ENCODE assay signal across 1 cellular context in genomic region chr11:27506200-27507182, GRCh38.
TF ChIP-seq lines count a peak whose summit lies in the region.

A gene with protein sequence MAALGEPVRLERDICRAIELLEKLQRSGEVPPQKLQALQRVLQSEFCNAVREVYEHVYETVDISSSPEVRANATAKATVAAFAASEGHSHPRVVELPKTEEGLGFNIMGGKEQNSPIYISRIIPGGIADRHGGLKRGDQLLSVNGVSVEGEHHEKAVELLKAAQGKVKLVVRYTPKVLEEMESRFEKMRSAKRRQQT (minus strand): TSS chr11:27506769. CDS start chr11:27506752, 17 bp downstream.

TF ChIP-seq in HepG2, 621 proteins besides CTCF, POLR2A, EP300 and RAD21 (continued from another document and continues in another):
- TF ChIP-seq ZNF275 (CRISPR knock-in tag; IDR thresholded peaks at IDR 0.05; ENCODE audit: borderline replicate concordance) (0 out of 2 replicates have a peak, but pooled peaks have one; percentile 23), ZNF318 (CRISPR knock-in tag; IDR thresholded peaks at IDR 0.05) (0 out of 2 replicates have a peak, but pooled peaks have one; percentile 50), ZNF432 (CRISPR knock-in tag; IDR thresholded peaks at IDR 0.05; ENCODE audit: borderline replicate concordance) (no peak), ZNF724P (CRISPR knock-in tag; IDR thresholded peaks at IDR 0.05; ENCODE audit: borderline replicate concordance) (0 out of 2 replicates have a peak, but pooled peaks have one; percentile 22), PRMT3 (CRISPR knock-in tag; IDR thresholded peaks at IDR 0.05; ENCODE audit: borderline replicate concordance, low read depth) (peak; percentile 33; the same call in 1 of the 2 replicates), IRF2 (CRISPR knock-in tag; IDR thresholded peaks at IDR 0.05) (no peak), FOXJ3 (CRISPR knock-in tag; IDR thresholded peaks at IDR 0.05; ENCODE audit: borderline replicate concordance) (no peak), KDM5B (CRISPR knock-in tag; IDR thresholded peaks at IDR 0.05; ENCODE audit: borderline replicate concordance) (peak; percentile 55; the same call in 1 of the 2 replicates), ZNF503 (CRISPR knock-in tag; IDR thresholded peaks at IDR 0.05) (no peak), ZIK1 (CRISPR knock-in tag; IDR thresholded peaks at IDR 0.05; ENCODE audit: borderline replicate concordance, low read depth) (peak; percentile 91), SMARCC2 (IDR thresholded peaks at IDR 0.05) (no peak), KAT2B (IDR thresholded peaks at IDR 0.05; ENCODE audit: borderline replicate concordance, low read depth, low read length) (no peak), ZNF33A (CRISPR knock-in tag; IDR thresholded peaks at IDR 0.05; ENCODE audit: borderline replicate concordance) (peak; percentile 80; the same call in 1 of the 2 replicates), ZNF788 (CRISPR knock-in tag; IDR thresholded peaks at IDR 0.05; ENCODE audit: borderline replicate concordance) (peak; percentile 84; the same call in 1 of the 2 replicates), BORCS8-MEF2B (CRISPR knock-in tag; IDR thresholded peaks at IDR 0.05) (peak; percentile 45; the same call in 1 of the 2 replicates), TRAFD1 (CRISPR knock-in tag; IDR thresholded peaks at IDR 0.05; ENCODE audit: borderline replicate concordance) (no peak; the same call in 1 of the 2 replicates), NFIB (CRISPR knock-in tag; IDR thresholded peaks at IDR 0.05; ENCODE audit: borderline replicate concordance) (no peak), ZNF484 (CRISPR knock-in tag; IDR thresholded peaks at IDR 0.05; ENCODE audit: borderline replicate concordance, low read depth) (no peak), SOX5 (CRISPR knock-in tag; IDR thresholded peaks at IDR 0.05; ENCODE audit: borderline replicate concordance) (no peak), ZNF337 (CRISPR knock-in tag; IDR thresholded peaks at IDR 0.05; ENCODE audit: borderline replicate concordance, low read depth) (no peak), ZNF644 (CRISPR knock-in tag; IDR thresholded peaks at IDR 0.05; ENCODE audit: low read depth) (no peak), ZFP90 (CRISPR knock-in tag; IDR thresholded peaks at IDR 0.05; ENCODE audit: borderline replicate concordance) (no peak; the same call in 1 of the 2 replicates), KLF16 (CRISPR knock-in tag; IDR thresholded peaks at IDR 0.05) (peak in 1 of 2 experiments; percentile 79; a peak in 1 of 4 replicates)
- TF ChIP-seq, protein P1, sequence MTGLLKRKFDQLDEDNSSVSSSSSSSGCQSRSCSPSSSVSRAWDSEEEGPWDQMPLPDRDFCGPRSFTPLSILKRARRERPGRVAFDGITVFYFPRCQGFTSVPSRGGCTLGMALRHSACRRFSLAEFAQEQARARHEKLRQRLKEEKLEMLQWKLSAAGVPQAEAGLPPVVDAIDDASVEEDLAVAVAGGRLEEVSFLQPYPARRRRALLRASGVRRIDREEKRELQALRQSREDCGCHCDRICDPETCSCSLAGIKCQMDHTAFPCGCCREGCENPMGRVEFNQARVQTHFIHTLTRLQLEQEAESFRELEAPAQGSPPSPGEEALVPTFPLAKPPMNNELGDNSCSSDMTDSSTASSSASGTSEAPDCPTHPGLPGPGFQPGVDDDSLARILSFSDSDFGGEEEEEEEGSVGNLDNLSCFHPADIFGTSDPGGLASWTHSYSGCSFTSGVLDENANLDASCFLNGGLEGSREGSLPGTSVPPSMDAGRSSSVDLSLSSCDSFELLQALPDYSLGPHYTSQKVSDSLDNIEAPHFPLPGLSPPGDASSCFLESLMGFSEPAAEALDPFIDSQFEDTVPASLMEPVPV (CRISPR knock-in tag; IDR thresholded peaks at IDR 0.05) = peak; percentile 84; the same call in 1 of the 2 replicates
- TF ChIP-seq, protein P2, sequence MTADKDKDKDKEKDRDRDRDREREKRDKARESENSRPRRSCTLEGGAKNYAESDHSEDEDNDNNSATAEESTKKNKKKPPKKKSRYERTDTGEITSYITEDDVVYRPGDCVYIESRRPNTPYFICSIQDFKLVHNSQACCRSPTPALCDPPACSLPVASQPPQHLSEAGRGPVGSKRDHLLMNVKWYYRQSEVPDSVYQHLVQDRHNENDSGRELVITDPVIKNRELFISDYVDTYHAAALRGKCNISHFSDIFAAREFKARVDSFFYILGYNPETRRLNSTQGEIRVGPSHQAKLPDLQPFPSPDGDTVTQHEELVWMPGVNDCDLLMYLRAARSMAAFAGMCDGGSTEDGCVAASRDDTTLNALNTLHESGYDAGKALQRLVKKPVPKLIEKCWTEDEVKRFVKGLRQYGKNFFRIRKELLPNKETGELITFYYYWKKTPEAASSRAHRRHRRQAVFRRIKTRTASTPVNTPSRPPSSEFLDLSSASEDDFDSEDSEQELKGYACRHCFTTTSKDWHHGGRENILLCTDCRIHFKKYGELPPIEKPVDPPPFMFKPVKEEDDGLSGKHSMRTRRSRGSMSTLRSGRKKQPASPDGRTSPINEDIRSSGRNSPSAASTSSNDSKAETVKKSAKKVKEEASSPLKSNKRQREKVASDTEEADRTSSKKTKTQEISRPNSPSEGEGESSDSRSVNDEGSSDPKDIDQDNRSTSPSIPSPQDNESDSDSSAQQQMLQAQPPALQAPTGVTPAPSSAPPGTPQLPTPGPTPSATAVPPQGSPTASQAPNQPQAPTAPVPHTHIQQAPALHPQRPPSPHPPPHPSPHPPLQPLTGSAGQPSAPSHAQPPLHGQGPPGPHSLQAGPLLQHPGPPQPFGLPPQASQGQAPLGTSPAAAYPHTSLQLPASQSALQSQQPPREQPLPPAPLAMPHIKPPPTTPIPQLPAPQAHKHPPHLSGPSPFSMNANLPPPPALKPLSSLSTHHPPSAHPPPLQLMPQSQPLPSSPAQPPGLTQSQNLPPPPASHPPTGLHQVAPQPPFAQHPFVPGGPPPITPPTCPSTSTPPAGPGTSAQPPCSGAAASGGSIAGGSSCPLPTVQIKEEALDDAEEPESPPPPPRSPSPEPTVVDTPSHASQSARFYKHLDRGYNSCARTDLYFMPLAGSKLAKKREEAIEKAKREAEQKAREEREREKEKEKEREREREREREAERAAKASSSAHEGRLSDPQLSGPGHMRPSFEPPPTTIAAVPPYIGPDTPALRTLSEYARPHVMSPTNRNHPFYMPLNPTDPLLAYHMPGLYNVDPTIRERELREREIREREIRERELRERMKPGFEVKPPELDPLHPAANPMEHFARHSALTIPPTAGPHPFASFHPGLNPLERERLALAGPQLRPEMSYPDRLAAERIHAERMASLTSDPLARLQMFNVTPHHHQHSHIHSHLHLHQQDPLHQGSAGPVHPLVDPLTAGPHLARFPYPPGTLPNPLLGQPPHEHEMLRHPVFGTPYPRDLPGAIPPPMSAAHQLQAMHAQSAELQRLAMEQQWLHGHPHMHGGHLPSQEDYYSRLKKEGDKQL (CRISPR knock-in tag; IDR thresholded peaks at IDR 0.05; ENCODE audit: low read depth) = no peak
- TF ChIP-seq, protein P3, sequence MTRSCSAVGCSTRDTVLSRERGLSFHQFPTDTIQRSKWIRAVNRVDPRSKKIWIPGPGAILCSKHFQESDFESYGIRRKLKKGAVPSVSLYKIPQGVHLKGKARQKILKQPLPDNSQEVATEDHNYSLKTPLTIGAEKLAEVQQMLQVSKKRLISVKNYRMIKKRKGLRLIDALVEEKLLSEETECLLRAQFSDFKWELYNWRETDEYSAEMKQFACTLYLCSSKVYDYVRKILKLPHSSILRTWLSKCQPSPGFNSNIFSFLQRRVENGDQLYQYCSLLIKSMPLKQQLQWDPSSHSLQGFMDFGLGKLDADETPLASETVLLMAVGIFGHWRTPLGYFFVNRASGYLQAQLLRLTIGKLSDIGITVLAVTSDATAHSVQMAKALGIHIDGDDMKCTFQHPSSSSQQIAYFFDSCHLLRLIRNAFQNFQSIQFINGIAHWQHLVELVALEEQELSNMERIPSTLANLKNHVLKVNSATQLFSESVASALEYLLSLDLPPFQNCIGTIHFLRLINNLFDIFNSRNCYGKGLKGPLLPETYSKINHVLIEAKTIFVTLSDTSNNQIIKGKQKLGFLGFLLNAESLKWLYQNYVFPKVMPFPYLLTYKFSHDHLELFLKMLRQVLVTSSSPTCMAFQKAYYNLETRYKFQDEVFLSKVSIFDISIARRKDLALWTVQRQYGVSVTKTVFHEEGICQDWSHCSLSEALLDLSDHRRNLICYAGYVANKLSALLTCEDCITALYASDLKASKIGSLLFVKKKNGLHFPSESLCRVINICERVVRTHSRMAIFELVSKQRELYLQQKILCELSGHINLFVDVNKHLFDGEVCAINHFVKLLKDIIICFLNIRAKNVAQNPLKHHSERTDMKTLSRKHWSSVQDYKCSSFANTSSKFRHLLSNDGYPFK (CRISPR knock-in tag; IDR thresholded peaks at IDR 0.05; ENCODE audit: borderline replicate concordance) = peak; percentile 94; the same call in 1 of the 2 replicates
- TF ChIP-seq, protein P4, sequence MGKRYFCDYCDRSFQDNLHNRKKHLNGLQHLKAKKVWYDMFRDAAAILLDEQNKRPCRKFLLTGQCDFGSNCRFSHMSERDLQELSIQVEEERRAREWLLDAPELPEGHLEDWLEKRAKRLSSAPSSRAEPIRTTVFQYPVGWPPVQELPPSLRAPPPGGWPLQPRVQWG (CRISPR knock-in tag; IDR thresholded peaks at IDR 0.05; ENCODE audit: borderline replicate concordance, low read depth) = no peak
